ENCODE assay signal across 1 cellular context in the genomic region with DNA sequence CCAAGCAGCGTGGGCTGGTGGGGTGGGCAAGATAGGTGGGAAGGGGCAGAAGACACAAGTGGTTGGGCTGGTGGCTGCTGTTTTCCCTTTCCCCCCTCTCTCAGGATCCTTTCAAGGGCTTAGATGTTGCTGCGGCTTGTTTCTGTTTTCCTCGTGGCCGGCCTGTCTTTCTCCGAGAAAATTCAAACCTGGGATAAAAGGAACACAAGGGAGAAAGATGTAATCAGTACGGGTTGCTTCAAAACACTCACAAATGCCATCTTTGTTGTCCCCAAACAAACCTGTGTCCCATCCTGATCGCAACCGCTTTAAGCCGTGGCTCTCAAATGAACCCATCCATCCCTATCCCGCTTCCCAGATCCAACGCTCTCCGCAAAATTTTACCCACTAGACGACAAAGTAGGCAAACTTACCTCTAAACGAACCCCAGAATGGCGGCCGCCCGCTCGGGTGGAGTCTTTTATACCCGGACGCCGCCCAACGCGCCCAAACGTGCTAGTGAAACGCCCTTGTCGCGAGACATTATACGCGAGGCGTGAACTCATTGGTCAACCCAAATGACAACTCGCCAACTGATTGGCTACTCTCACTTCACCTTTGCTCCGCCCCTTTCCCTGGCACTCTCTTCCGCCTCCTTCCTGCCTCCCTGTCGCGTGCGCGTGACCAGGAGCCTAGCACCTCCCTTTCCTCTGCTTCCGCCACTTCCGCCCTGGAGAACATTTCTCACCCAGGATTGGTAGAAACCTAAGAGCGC.
TF ChIP-seq lines count a peak whose summit lies in the region.

A gene (minus strand): TSS at position 433 of the 754 bp plus-strand sequence. CDS start 7,299 bp downstream, outside the sequence.

TF ChIP-seq in HepG2, 621 proteins besides CTCF, POLR2A, EP300 and RAD21 (continued from another document and continues in another):
- TF ChIP-seq, protein P1, sequence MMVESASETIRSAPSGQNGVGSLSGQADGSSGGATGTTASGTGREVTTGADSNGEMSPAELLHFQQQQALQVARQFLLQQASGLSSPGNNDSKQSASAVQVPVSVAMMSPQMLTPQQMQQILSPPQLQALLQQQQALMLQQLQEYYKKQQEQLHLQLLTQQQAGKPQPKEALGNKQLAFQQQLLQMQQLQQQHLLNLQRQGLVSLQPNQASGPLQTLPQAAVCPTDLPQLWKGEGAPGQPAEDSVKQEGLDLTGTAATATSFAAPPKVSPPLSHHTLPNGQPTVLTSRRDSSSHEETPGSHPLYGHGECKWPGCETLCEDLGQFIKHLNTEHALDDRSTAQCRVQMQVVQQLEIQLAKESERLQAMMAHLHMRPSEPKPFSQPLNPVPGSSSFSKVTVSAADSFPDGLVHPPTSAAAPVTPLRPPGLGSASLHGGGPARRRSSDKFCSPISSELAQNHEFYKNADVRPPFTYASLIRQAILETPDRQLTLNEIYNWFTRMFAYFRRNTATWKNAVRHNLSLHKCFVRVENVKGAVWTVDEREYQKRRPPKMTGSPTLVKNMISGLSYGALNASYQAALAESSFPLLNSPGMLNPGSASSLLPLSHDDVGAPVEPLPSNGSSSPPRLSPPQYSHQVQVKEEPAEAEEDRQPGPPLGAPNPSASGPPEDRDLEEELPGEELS (CRISPR knock-in tag; IDR thresholded peaks at IDR 0.05), result no peak; the same call in 1 of the 2 replicates
- peak; percentile 68; the same call in 1 of the 2 replicates for TF ChIP-seq ZC3H4 (CRISPR knock-in tag; IDR thresholded peaks at IDR 0.05; ENCODE audit: borderline replicate concordance)
- TF ChIP-seq RFXANK (CRISPR knock-in tag; IDR thresholded peaks at IDR 0.05), result peak; percentile 42; the same call in 1 of the 2 replicates
- TF ChIP-seq, protein P2, sequence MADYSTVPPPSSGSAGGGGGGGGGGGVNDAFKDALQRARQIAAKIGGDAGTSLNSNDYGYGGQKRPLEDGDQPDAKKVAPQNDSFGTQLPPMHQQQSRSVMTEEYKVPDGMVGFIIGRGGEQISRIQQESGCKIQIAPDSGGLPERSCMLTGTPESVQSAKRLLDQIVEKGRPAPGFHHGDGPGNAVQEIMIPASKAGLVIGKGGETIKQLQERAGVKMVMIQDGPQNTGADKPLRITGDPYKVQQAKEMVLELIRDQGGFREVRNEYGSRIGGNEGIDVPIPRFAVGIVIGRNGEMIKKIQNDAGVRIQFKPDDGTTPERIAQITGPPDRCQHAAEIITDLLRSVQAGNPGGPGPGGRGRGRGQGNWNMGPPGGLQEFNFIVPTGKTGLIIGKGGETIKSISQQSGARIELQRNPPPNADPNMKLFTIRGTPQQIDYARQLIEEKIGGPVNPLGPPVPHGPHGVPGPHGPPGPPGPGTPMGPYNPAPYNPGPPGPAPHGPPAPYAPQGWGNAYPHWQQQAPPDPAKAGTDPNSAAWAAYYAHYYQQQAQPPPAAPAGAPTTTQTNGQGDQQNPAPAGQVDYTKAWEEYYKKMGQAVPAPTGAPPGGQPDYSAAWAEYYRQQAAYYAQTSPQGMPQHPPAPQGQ (CRISPR knock-in tag; IDR thresholded peaks at IDR 0.05; ENCODE audit: borderline replicate concordance), result peak; percentile 47; the same call in 1 of the 2 replicates
- TF ChIP-seq PRMT3 (CRISPR knock-in tag; IDR thresholded peaks at IDR 0.05; ENCODE audit: borderline replicate concordance, low read depth), result no peak; the same call in 1 of the 2 replicates
- TF ChIP-seq SRSF1 (optimal IDR thresholded peaks at IDR 0.05; ENCODE audit: low read depth, low read length), result no peak
- TF ChIP-seq ZNF772 (CRISPR knock-in tag; IDR thresholded peaks at IDR 0.05), result peak; percentile 96
- TF ChIP-seq SATB2 (CRISPR knock-in tag; IDR thresholded peaks at IDR 0.05), result no peak
- TF ChIP-seq, protein P3, sequence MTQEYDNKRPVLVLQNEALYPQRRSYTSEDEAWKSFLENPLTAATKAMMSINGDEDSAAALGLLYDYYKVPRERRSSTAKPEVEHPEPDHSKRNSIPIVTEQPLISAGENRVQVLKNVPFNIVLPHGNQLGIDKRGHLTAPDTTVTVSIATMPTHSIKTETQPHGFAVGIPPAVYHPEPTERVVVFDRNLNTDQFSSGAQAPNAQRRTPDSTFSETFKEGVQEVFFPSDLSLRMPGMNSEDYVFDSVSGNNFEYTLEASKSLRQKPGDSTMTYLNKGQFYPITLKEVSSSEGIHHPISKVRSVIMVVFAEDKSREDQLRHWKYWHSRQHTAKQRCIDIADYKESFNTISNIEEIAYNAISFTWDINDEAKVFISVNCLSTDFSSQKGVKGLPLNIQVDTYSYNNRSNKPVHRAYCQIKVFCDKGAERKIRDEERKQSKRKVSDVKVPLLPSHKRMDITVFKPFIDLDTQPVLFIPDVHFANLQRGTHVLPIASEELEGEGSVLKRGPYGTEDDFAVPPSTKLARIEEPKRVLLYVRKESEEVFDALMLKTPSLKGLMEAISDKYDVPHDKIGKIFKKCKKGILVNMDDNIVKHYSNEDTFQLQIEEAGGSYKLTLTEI (CRISPR knock-in tag; conservative IDR thresholded peaks at IDR 0.05), result no peak
- TF ChIP-seq, protein P4, sequence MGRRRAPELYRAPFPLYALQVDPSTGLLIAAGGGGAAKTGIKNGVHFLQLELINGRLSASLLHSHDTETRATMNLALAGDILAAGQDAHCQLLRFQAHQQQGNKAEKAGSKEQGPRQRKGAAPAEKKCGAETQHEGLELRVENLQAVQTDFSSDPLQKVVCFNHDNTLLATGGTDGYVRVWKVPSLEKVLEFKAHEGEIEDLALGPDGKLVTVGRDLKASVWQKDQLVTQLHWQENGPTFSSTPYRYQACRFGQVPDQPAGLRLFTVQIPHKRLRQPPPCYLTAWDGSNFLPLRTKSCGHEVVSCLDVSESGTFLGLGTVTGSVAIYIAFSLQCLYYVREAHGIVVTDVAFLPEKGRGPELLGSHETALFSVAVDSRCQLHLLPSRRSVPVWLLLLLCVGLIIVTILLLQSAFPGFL (CRISPR knock-in tag; IDR thresholded peaks at IDR 0.05), result no peak
- TF ChIP-seq ZNF816 (CRISPR knock-in tag; IDR thresholded peaks at IDR 0.05; ENCODE audit: borderline replicate concordance), result no peak
- peak; percentile 62; the same call in 1 of the 2 replicates for TF ChIP-seq SOX5 (CRISPR knock-in tag; IDR thresholded peaks at IDR 0.05; ENCODE audit: borderline replicate concordance)
- TF ChIP-seq, protein P5, sequence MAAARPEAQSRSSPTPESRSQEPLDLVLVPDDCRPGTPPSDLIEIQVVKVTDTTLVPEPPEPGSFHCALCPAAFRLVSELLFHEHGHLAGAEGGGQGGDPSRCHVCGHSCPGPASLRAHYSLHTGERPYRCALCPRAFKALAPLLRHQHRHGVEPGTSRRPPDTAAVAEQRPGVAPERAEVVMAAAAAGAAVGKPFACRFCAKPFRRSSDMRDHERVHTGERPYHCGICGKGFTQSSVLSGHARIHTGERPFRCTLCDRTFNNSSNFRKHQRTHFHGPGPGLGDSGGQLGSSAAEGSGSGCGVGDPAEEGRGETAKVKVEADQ (CRISPR knock-in tag; IDR thresholded peaks at IDR 0.05; ENCODE audit: borderline replicate concordance), result no peak
- peak; percentile 97 for TF ChIP-seq TBX2 (CRISPR knock-in tag; IDR thresholded peaks at IDR 0.05; ENCODE audit: borderline replicate concordance)
- peak; percentile 38; the same call in 1 of the 2 replicates for TF ChIP-seq AKAP8 (CRISPR knock-in tag; IDR thresholded peaks at IDR 0.05)
- 0 out of 2 replicates have a peak, but pooled peaks have one; percentile 17 for TF ChIP-seq PPARG (CRISPR knock-in tag; conservative IDR thresholded peaks at IDR 0.05)
- TF ChIP-seq, protein P6, sequence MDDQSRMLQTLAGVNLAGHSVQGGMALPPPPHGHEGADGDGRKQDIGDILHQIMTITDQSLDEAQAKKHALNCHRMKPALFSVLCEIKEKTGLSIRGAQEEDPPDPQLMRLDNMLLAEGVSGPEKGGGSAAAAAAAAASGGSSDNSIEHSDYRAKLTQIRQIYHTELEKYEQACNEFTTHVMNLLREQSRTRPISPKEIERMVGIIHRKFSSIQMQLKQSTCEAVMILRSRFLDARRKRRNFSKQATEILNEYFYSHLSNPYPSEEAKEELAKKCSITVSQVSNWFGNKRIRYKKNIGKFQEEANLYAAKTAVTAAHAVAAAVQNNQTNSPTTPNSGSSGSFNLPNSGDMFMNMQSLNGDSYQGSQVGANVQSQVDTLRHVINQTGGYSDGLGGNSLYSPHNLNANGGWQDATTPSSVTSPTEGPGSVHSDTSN (CRISPR knock-in tag; IDR thresholded peaks at IDR 0.05; ENCODE audit: borderline replicate concordance), result no peak
- 0 out of 2 replicates have a peak, but pooled peaks have one; percentile 62 for TF ChIP-seq STAT5B (CRISPR knock-in tag; IDR thresholded peaks at IDR 0.05)
- no peak; the same call in 1 of the 2 replicates for TF ChIP-seq NFE2 (CRISPR knock-in tag; IDR thresholded peaks at IDR 0.05)
- no peak for TF ChIP-seq ZBTB1 (CRISPR knock-in tag; IDR thresholded peaks at IDR 0.05; ENCODE audit: borderline replicate concordance)
- peak; percentile 99 for TF ChIP-seq POLR2G (IDR thresholded peaks at IDR 0.05; ENCODE audit: low read depth, low read length)
- 0 out of 2 replicates have a peak, but pooled peaks have one; percentile 21 for TF ChIP-seq ZBTB7A (CRISPR knock-in tag; IDR thresholded peaks at IDR 0.05)
- no peak for TF ChIP-seq ZNF225 (CRISPR knock-in tag; IDR thresholded peaks at IDR 0.05)
- TF ChIP-seq GATAD1 (CRISPR knock-in tag; IDR thresholded peaks at IDR 0.05), result peak; percentile 84
- TF ChIP-seq ELF1 (CRISPR knock-in tag; IDR thresholded peaks at IDR 0.05), result peak; percentile 98
- TF ChIP-seq, protein P7, sequence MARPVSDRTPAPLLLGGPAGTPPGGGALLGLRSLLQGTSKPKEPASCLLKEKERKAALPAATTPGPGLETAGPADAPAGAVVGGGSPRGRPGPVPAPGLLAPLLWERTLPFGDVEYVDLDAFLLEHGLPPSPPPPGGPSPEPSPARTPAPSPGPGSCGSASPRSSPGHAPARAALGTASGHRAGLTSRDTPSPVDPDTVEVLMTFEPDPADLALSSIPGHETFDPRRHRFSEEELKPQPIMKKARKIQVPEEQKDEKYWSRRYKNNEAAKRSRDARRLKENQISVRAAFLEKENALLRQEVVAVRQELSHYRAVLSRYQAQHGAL (CRISPR knock-in tag; IDR thresholded peaks at IDR 0.05; ENCODE audit: not compliant biosample characterization), result no peak
- TF ChIP-seq, protein P8, sequence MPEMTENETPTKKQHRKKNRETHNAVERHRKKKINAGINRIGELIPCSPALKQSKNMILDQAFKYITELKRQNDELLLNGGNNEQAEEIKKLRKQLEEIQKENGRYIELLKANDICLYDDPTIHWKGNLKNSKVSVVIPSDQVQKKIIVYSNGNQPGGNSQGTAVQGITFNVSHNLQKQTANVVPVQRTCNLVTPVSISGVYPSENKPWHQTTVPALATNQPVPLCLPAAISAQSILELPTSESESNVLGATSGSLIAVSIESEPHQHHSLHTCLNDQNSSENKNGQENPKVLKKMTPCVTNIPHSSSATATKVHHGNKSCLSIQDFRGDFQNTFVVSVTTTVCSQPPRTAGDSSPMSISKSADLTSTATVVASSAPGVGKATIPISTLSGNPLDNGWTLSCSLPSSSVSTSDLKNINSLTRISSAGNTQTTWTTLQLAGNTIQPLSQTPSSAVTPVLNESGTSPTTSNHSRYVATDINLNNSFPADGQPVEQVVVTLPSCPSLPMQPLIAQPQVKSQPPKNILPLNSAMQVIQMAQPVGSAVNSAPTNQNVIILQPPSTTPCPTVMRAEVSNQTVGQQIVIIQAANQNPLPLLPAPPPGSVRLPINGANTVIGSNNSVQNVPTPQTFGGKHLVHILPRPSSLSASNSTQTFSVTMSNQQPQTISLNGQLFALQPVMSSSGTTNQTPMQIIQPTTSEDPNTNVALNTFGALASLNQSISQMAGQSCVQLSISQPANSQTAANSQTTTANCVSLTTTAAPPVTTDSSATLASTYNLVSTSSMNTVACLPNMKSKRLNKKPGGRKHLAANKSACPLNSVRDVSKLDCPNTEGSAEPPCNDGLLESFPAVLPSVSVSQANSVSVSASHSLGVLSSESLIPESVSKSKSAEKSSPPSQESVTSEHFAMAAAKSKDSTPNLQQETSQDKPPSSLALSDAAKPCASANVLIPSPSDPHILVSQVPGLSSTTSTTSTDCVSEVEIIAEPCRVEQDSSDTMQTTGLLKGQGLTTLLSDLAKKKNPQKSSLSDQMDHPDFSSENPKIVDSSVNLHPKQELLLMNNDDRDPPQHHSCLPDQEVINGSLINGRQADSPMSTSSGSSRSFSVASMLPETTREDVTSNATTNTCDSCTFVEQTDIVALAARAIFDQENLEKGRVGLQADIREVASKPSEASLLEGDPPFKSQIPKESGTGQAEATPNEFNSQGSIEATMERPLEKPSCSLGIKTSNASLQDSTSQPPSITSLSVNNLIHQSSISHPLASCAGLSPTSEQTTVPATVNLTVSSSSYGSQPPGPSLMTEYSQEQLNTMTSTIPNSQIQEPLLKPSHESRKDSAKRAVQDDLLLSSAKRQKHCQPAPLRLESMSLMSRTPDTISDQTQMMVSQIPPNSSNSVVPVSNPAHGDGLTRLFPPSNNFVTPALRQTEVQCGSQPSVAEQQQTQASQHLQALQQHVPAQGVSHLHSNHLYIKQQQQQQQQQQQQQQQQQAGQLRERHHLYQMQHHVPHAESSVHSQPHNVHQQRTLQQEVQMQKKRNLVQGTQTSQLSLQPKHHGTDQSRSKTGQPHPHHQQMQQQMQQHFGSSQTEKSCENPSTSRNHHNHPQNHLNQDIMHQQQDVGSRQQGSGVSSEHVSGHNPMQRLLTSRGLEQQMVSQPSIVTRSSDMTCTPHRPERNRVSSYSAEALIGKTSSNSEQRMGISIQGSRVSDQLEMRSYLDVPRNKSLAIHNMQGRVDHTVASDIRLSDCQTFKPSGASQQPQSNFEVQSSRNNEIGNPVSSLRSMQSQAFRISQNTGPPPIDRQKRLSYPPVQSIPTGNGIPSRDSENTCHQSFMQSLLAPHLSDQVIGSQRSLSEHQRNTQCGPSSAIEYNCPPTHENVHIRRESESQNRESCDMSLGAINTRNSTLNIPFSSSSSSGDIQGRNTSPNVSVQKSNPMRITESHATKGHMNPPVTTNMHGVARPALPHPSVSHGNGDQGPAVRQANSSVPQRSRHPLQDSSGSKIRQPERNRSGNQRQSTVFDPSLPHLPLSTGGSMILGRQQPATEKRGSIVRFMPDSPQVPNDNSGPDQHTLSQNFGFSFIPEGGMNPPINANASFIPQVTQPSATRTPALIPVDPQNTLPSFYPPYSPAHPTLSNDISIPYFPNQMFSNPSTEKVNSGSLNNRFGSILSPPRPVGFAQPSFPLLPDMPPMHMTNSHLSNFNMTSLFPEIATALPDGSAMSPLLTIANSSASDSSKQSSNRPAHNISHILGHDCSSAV (CRISPR knock-in tag; IDR thresholded peaks at IDR 0.05; ENCODE audit: borderline replicate concordance), result no peak
- TF ChIP-seq, protein P9, sequence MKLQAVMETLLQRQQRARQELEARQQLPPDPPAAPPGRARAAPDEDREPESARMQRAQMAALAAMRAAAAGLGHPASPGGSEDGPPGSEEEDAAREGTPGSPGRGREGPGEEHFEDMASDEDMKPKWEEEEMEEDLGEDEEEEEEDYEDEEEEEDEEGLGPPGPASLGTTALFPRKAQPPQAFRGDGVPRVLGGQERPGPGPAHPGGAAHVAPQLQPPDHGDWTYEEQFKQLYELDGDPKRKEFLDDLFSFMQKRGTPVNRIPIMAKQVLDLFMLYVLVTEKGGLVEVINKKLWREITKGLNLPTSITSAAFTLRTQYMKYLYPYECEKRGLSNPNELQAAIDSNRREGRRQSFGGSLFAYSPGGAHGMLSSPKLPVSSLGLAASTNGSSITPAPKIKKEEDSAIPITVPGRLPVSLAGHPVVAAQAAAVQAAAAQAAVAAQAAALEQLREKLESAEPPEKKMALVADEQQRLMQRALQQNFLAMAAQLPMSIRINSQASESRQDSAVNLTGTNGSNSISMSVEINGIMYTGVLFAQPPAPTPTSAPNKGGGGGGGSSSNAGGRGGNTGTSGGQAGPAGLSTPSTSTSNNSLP (IDR thresholded peaks at IDR 0.05; ENCODE audit: low read depth, low read length), result no peak
- peak; percentile 45 for TF ChIP-seq NCOA2 (CRISPR knock-in tag; IDR thresholded peaks at IDR 0.05)
